8 cellular contexts compared by ENCODE assay signal in the genomic region with DNA sequence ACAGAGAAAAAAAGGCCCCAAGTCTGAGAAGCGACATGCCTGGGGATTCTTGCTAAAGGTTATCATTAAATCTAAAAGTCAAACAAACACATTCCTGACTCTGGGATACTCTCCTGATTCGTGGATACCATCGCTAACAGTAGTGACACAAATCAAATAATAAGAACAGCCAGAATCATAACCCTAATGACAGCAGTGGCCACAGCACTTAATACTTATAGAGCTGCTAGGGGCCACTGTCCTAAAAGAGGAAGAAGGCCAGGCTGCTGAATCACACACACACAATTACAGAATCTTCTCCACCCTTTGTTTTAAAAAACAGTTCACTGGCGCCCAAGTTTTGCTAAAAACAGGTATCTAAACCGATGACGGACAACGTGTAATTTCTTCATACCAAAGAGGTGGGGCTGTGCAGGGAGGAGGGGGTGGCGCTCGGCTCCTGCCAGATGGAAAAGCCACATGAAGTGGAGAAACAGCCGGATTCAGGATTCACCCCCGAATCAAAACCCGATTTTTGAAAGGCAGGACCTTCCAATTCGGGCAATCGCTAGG. TPM values are rescaled to one million over a fixed set of nuclear protein-coding genes. Genes with fewer than 3 reads are reported as not detected.
DNase-seq lines count a peak whose midpoint lies in the region; ATAC-seq, FAIRE-seq and TF ChIP-seq lines count a peak whose summit lies in the region.

No MANE protein-coding gene starts in this region.

- H3K4me2 ChIP-seq in OCI-LY1 (ENCODE audit: low read length) (peak overlapping the region; percentile 69), K562 (ENCODE audit: insufficient read depth, low read length) (peak overlapping the region; percentile 88)

- no peaks in the 10 kb centered on the region for H3K9me1 ChIP-seq in K562 (ENCODE audit: control insufficient read depth, insufficient read depth, low read length)

- no peak for TF ChIP-seq POLR2A in K562 (conservative IDR thresholded peaks at IDR 0.05)

- peaks cover 21% of the 10 kb centered on the region for H3K79me2 ChIP-seq in OCI-LY1 (ENCODE audit: insufficient read depth, low read length)
- peaks cover 45% of the 10 kb centered on the region for H3K79me2 ChIP-seq in K562 (ENCODE audit: control insufficient read depth, insufficient read depth, low read length)

- CTCF ChIA-PET in K562 (lab: Yijun Ruan, JAX; ENCODE audit: low intra/inter-chr PET ratio): interaction anchor here (0.6 to 1.6 kb wide), 3 partner anchors 22 to 85 kb away, joined by 3 to 12 read pairs (median 6); no protein-coding TSS in a partner anchor

- BruUV-seq in K562 (replicated peaks; lab: Mats Ljungman, UMichigan): TSS peak; percentile 62

- peaks cover 40% of the 10 kb centered on the region for H3K4me1 ChIP-seq in OCI-LY1 (ENCODE audit: insufficient read depth, low read length, severe bottlenecking)
- H3K4me1 ChIP-seq in K562 (replicated peaks in 1 of 2; ENCODE audit: control insufficient read depth in 2 of 2, insufficient read depth in 2 of 2, low read length in 2 of 2): peaks cover 26 to 31% of the 10 kb centered on the region in 2 experiments
- H3K4me1 ChIP-seq in iPS-18a (ENCODE audit: control insufficient read depth, low read depth, low read length): peaks cover 10% of the 10 kb centered on the region
- H3K4me1 ChIP-seq in small intestine (ENCODE audit: control insufficient read depth in 2 of 2, insufficient read depth in 1 of 2, low read depth in 1 of 2, low read length in 1 of 2): peaks cover 0 to 7% of the 10 kb centered on the region in 2 donors

- H3F3A ChIP-seq in OCI-LY1 (ENCODE audit: insufficient read depth, low read length): 0 out of 2 replicates have a peak, but pooled peaks cover 5% of the 10 kb centered on the region

- H3K36me3 ChIP-seq in OCI-LY1 (ENCODE audit: insufficient read depth, low read length): no peaks in the 10 kb centered on the region
- no peaks in the 10 kb centered on the region for H3K36me3 ChIP-seq in K562 (ENCODE audit: control insufficient read depth, insufficient read depth, low read length)
- no peaks in the 10 kb centered on the region for H3K36me3 ChIP-seq in iPS-18a (ENCODE audit: control insufficient read depth, low read depth, low read length)
- H3K36me3 ChIP-seq in small intestine (ENCODE audit: control insufficient read depth in 2 of 2, insufficient read depth in 2 of 2, low read length in 2 of 2): no peaks in the 10 kb centered on the region

- H3K4me3 ChIP-seq in AG09309 (ENCODE audit: control insufficient read depth, low read depth, low read length): peak overlapping the region; percentile 75
- peak overlapping the region; percentile 97 for H3K4me3 ChIP-seq in OCI-LY1 (ENCODE audit: low read depth, low read length, poor library complexity, severe bottlenecking)
- peak overlapping the region; percentile 72 for H3K4me3 ChIP-seq in K562
- peak overlapping the region; percentile 89 for H3K4me3 ChIP-seq in iPS-18a (ENCODE audit: low read length)
- H3K4me3 ChIP-seq in small intestine (ENCODE audit: low read depth in 1 of 2, low read length in 2 of 2): peak overlapping the region; percentile 79 to 97

- no peak for TF ChIP-seq EP300 in K562 (IDR thresholded peaks at IDR 0.05; ENCODE audit: low read length)

- DNase-seq in AG09309 (ENCODE audit: low read depth) (no peak), GM20000 (ENCODE audit: low spot score) (peak; percentile 43), K562 (ENCODE audit: extremely low read depth in 1 of 4, low spot score in 3 of 4) (peak; percentile 35 to 53 (median 37)), small intestine (peak; percentile 40), cortex of kidney (lab: John Stamatoyannopoulos, UW) (no peak), NCI-H2196 treated with DMSO at 0.1 percent for 48 hours (lab: John Stamatoyannopoulos, UW; ENCODE audit: unreplicated experiment) (no peak)

- in situ Hi-C loops in K562 (cut with MboI): no loop called here

- TF ChIP-seq CTCF in AG09309 (IDR thresholded peaks at IDR 0.05; ENCODE audit: control insufficient read depth, insufficient read depth, low read depth, low read length, missing control alignments) (no peak), GM20000 (IDR thresholded peaks at IDR 0.05; ENCODE audit: extremely low read depth, missing control alignments) (no peak), OCI-LY1 (IDR thresholded peaks at IDR 0.05; ENCODE audit: low read length) (no peak), K562 (IDR thresholded peaks at IDR 0.05 in 2 of 3, conservative IDR thresholded peaks at IDR 0.05 in 1 of 3; ENCODE audit: insufficient read depth in 2 of 3, low read depth in 1 of 3, low read length in 3 of 3) (0 out of 6 replicates have a peak, but pooled peaks of 1 of the 3 experiments have one; percentile 1)

- POLR2A ChIA-PET in K562 (lab: Yijun Ruan, JAX): interaction anchor here (0.6 to 4.6 kb wide), 10 partner anchors 9 to 974 kb away, joined by 3 to 30 read pairs (median 3); partner anchors contain the start of gene ZCCHC8

- H3K27ac ChIP-seq in OCI-LY1 (ENCODE audit: low read depth, low read length, poor library complexity, severe bottlenecking): peak overlapping the region; percentile 76
- peak overlapping the region; percentile 77 for H3K27ac ChIP-seq in K562 (ENCODE audit: extremely low read depth, low read depth, low read length)
- H3K27ac ChIP-seq in iPS-18a (ENCODE audit: low read length): no peak overlapping the region
- H3K27ac ChIP-seq in small intestine (ENCODE audit: low read depth in 1 of 2, low read length in 1 of 2): peak overlapping the region; percentile 95 to 97

- FAIRE-seq in K562 (lab: Jason Lieb, UNC) (peak; percentile 72), small intestine (lab: Jason Lieb, UNC) (no peak)

- H3K9me3 ChIP-seq in OCI-LY1 (ENCODE audit: low read length): no peaks in the 10 kb centered on the region
- H3K9me3 ChIP-seq in K562 (replicated peaks; ENCODE audit: control insufficient read depth, insufficient read depth, low read depth, low read length): no peaks in the 10 kb centered on the region
- no peaks in the 10 kb centered on the region for H3K9me3 ChIP-seq in iPS-18a (ENCODE audit: control insufficient read depth, low read depth, low read length)
- H3K9me3 ChIP-seq in small intestine (ENCODE audit: control insufficient read depth, low read depth): no peaks in the 10 kb centered on the region

- 0 out of 4 replicates have a peak, but pooled peaks of 1 of the 2 experiments have one; percentile 3 for TF ChIP-seq RAD21 in K562 (CRISPR knock-in tag; conservative IDR thresholded peaks at IDR 0.05 in 1 of 2, IDR thresholded peaks at IDR 0.05 in 1 of 2)

- H4K20me1 ChIP-seq in OCI-LY1 (ENCODE audit: insufficient read depth, low read length): no peaks in the 10 kb centered on the region
- H4K20me1 ChIP-seq in K562 (replicated peaks; ENCODE audit: control insufficient read depth, insufficient read depth, low read length): no peaks in the 10 kb centered on the region

- H3K9ac ChIP-seq in OCI-LY1 (ENCODE audit: low read length): peak overlapping the region; percentile 93
- H3K9ac ChIP-seq in K562 (ENCODE audit: insufficient read depth in 1 of 2, low read depth in 2 of 2, low read length in 2 of 2): peak overlapping the region; percentile 85 to 96
- H3K9ac ChIP-seq in iPS-18a (ENCODE audit: low read length): peak overlapping the region; percentile 61

- 4% methylated on average over 14 of the region's 14 CpGs for WGBS in K562 (ENCODE audit: insufficient coverage, low coverage, missing lambda C conversion rate)
- WGBS in small intestine, 3 donors: 2 to 4% (median 3%) methylated on average over 14 of the region's 14 CpGs

- intact Hi-C loops in K562 (cut with micrococcal nuclease): loop anchor here (1.0 to 5.0 kb wide), 3 partner anchors 21 to 89 kb away; no protein-coding TSS in a partner anchor

- H2AFZ ChIP-seq in OCI-LY1 (ENCODE audit: low read length): 0 out of 2 replicates have a peak overlapping the region, but pooled peaks have one; percentile 31
- H2AFZ ChIP-seq in K562 (ENCODE audit: low read depth, low read length): peak overlapping the region; percentile 89

- no peaks in the 10 kb centered on the region for H3K9me2 ChIP-seq in OCI-LY1 (ENCODE audit: low read depth, low read length)

- peak; percentile 34 for ATAC-seq in K562

- H3K27me3 ChIP-seq in OCI-LY1 (ENCODE audit: insufficient read depth, low read length) (no peaks in the 10 kb centered on the region), K562 (ENCODE audit: control insufficient read depth in 2 of 2, insufficient read depth in 2 of 2, low read length in 2 of 2) (no peaks in the 10 kb centered on the region), iPS-18a (ENCODE audit: control insufficient read depth, insufficient read depth, low read length) (no peaks in the 10 kb centered on the region), small intestine (ENCODE audit: control insufficient read depth in 2 of 2, insufficient read depth in 2 of 2, low read length in 2 of 2) (no peaks in the 10 kb centered on the region)

TF ChIP-seq in K562, 482 proteins besides CTCF, POLR2A, EP300 and RAD21 (continues in another document):
- TF ChIP-seq LEF1 (IDR thresholded peaks at IDR 0.05) (no peak), ZSCAN29 (IDR thresholded peaks at IDR 0.05) (peak; percentile 78; the same call in 1 of the 2 replicates), SMARCE1 (IDR thresholded peaks at IDR 0.05) (peak; percentile 54; the same call in 1 of the 2 replicates), ATF1 (CRISPR knock-in tag; IDR thresholded peaks at IDR 0.05) (no peak), ATF1 (tag; IDR thresholded peaks at IDR 0.05) (0 out of 2 replicates have a peak, but pooled peaks have one; percentile 9)

RNA-seq across cellular contexts. Expression of gene CLIP1, which starts 1.1 kb away (rescaled TPM):
- 77.3 and 128 TPM in 2 replicates for total RNA-seq in K562 (2011; cell fraction: chromatin; rRNA removed; ENCODE audit: low replicate concordance)
- 38.0 and 40.8 TPM in 2 replicates for total RNA-seq in K562 (2011; cell fraction: nucleolus; rRNA removed)
- 61.1 and 81.7 TPM in 2 replicates for total RNA-seq in K562 (2011; cell fraction: nucleoplasm; rRNA removed)
- total RNA-seq in K562 (2014; rRNA removed): 19.7 and 20.1 TPM in 2 replicates
- 29.6 and 39.5 TPM in 2 replicates for total RNA-seq in K562 (2014; rRNA removed; fragmentation: Illumina TruSeq; extraction: Trizol)
- 33.3 and 33.9 TPM in 2 replicates for total RNA-seq in K562 (2015; rRNA removed; fragmentation: Illumina TruSeq; extraction: Trizol)
- total RNA-seq in K562 (2021): 24.9 and 27.8 TPM in 2 replicates
- polyA plus RNA-seq in K562 (2011; rRNA removed): 31.9 and 34.5 TPM in 2 replicates
- 24.3 and 28.5 TPM in 2 replicates for polyA plus RNA-seq in K562 (2011; cell fraction: cytosol; rRNA removed)
- 31.9 and 33.0 TPM in 2 replicates for polyA plus RNA-seq in K562 (2011; cell fraction: nucleus; rRNA removed)
- 17.8 and 31.5 TPM in 2 replicates for polyA plus RNA-seq in K562 (2012)
- polyA plus RNA-seq in K562 (2014; fragmentation: Illumina TruSeq; extraction: Trizol): 27.3 and 27.6 TPM in 2 replicates
- polyA plus RNA-seq in K562 (2014; fragmentation: Nextera tagmentation; extraction: Ambion mirVana): 1 to 10 TPM; 5.8 to 6.1 TPM
- polyA plus RNA-seq in K562 (2014; rRNA removed): 19.1 and 21.2 TPM in 2 replicates
- 48.7 and 54.3 TPM in 2 replicates for polyA minus RNA-seq in K562 (2011; rRNA and poly(A)+ RNA removed)
- polyA minus RNA-seq in K562 (2011; cell fraction: cytosol; rRNA and poly(A)+ RNA removed): 16.9 and 22.4 TPM in 2 replicates
- polyA minus RNA-seq in K562 (2011; cell fraction: nucleus; rRNA and poly(A)+ RNA removed): 17.0 and 35.5 TPM in 2 replicates
- 10 to 100 TPM; 16.1 to 22.7 (median 16.8) TPM for polyA plus RNA-seq in small intestine

Comparison
In these comparisons a context has a peak if more than half of its experiments do, and no peak if none do; other contexts are left out.
1. DNase-seq: peak in GM20000 (single experiment), K562 (4 of 4) and small intestine (single experiment); none in AG09309 (single experiment), cortex of kidney (single experiment) and NCI-H2196 treated with DMSO at 0.1 percent for 48 hours (single experiment).
2. Peak in every context shown above with its lines, with median percentiles within 50 percentile points of each other: H3K4me3 ChIP-seq and H3K9ac ChIP-seq.